In genomic region chr1:179269071-179269470, GRCh38 we compare ENCODE assay signal across 27 cellular contexts.
"Had no signal": no experiment of that assay in that cellular context is flagged by ENCODE, and none has a peak within 500 bp of the region (broad histone marks: within the 10 kb centered on the region; RNA-seq: fewer than 3 reads in every experiment).

No MANE protein-coding gene starts in this region.

- H3K4me3 ChIP-seq: Peyer's patch, SK-N-MC had no signal

- ATAC-seq: SK-N-SH treated with all-trans-retinoic acid at 6 μM for 48 hours, T-cell, T-helper 17 cell had no signal

- H3K9me3 ChIP-seq: Peyer's patch had no signal

- H3K36me3 ChIP-seq: Peyer's patch had no signal

- H3K27me3 ChIP-seq: Peyer's patch had no signal

- DNase-seq: Kasumi-1, MM.1S, MV-4-11, NCI-H1092, NCI-H1105, NCI-H1417 treated with DMSO at 0.1 percent for 48 hours, NCI-H1436 treated with DMSO at 0.1 percent for 48 hours, NCI-H1694, NCI-H187, NCI-H1930, NCI-H2029 treated with DMSO at 0.1 percent for 48 hours, NCI-H2081 treated with DMSO at 0.1 percent for 48 hours, NCI-H2107, NCI-H2171, NCI-H226, NCI-H446 treated with DMSO at 0.1 percent for 48 hours, NCI-H510A, NCI-H526, NCI-H748 treated with DMSO at 0.1 percent for 48 hours, Peyer's patch, Right ventricle myocardium superior, RPMI8226, SHP77 treated with DMSO at 0.1 percent for 48 hours, T-cell, T-helper 17 cell had no signal

- H3K27ac ChIP-seq: Peyer's patch, SK-N-MC had no signal

- H3K4me1 ChIP-seq: Peyer's patch had no signal
